18 cellular contexts compared by ENCODE assay signal in genomic region chr1:44220001-44220751, GRCh38. TPM values are rescaled to one million over a fixed set of nuclear protein-coding genes. Genes with fewer than 3 reads are reported as not detected.
DNase-seq lines count a peak whose midpoint lies in the region; ATAC-seq and TF ChIP-seq lines count a peak whose summit lies in the region.
"Had no signal": no experiment of that assay in that cellular context is flagged by ENCODE, and none has a peak within 500 bp of the region (broad histone marks: within the 10 kb centered on the region; RNA-seq: fewer than 3 reads in every experiment).

No MANE protein-coding gene starts in this region.

- POLR2A ChIA-PET in RWPE1 (lab: Yijun Ruan, JAX; ENCODE audit: low non-redundant PET) = no interaction called here

- no peak for TF ChIP-seq CTCF in RWPE1 (conservative IDR thresholded peaks at IDR 0.05; ENCODE audit: low read depth)

- no peak for ATAC-seq in activated T-cell treated with anti-CD3 and anti-CD28 coated beads, Interleukin-2, amount 50 U/mL, for 4 hours
- ATAC-seq: activated T-cell treated with anti-CD3 and anti-CD28 coated beads, Interleukin-2, amount 50 U/mL, for 72 hours had no signal

- peak; percentile 51 for DNase-seq in activated CD8-positive, alpha-beta memory T cell treated with anti-CD3 and anti-CD28 coated beads for 24 hours
- no peak for DNase-seq in activated CD8-positive, alpha-beta memory T cell treated with anti-CD3 and anti-CD28 coated beads, Interleukin-2, amount 50 U/mL, for 4 hours
- DNase-seq in RWPE1 (ENCODE audit: low spot score) (no peak), hepatic stellate cell (ENCODE audit: low spot score) (peak; percentile 47), superior temporal gyrus (ENCODE audit: extremely low spot score) (peak; percentile 26), D341Med (ENCODE audit: low spot score) (no peak)
- no peak for DNase-seq in activated T-cell treated with anti-CD3 and anti-CD28 coated beads, Interleukin-2, amount 50 U/mL, for 4 hours
- DNase-seq in activated naive CD8-positive, alpha-beta T cell treated with anti-CD3 and anti-CD28 coated beads for 36 hours = no peak
- DNase-seq: 8988T; activated CD4-positive, alpha-beta T cell treated with anti-CD3 and anti-CD28 coated beads for 4 hours; activated T-cell treated with anti-CD3 and anti-CD28 coated beads, Interleukin-2, amount 50 U/mL, for 72 hours; CD4-positive, alpha-beta memory T cell; islet precursor cell; NCI-H2081 treated with DMSO at 0.1 percent for 48 hours; stimulated activated naive CD8-positive, alpha-beta T cell treated with anti-CD3 and anti-CD28 coated beads, Interleukin-15, amount 100 ng/mL, for 72 hours had no signal

- CTCF ChIA-PET in RWPE1 (lab: Yijun Ruan, JAX) = interaction anchor here (0.6 to 1.7 kb wide), 2 partner anchors 109 to 375 kb away, joined by 3 to 4 read pairs; no protein-coding TSS in a partner anchor

- peaks cover 21% of the 10 kb centered on the region for H3K4me1 Mint-ChIP-seq in activated T-cell treated with anti-CD3 and anti-CD28 coated beads, Interleukin-2, amount 50 U/mL, for 4 hours (ENCODE audit: low read depth)
- peaks cover 14% of the 10 kb centered on the region for H3K4me1 Mint-ChIP-seq in activated naive CD8-positive, alpha-beta T cell treated with anti-CD3 and anti-CD28 coated beads for 36 hours
- H3K4me1 Mint-ChIP-seq: mesothelial cell of epicardium had no signal

- peaks cover 5% of the 10 kb centered on the region for H3K36me3 Mint-ChIP-seq in activated T-cell treated with anti-CD3 and anti-CD28 coated beads, Interleukin-2, amount 50 U/mL, for 4 hours (ENCODE audit: insufficient read depth)
- H3K36me3 Mint-ChIP-seq in activated naive CD8-positive, alpha-beta T cell treated with anti-CD3 and anti-CD28 coated beads for 36 hours = peaks cover 1% of the 10 kb centered on the region

- peak overlapping the region; percentile 48; the same call in 1 of the 2 replicates for H3K27ac ChIP-seq in RWPE1
- H3K27ac ChIP-seq: skin epidermis had no signal

- no peak overlapping the region for H3K4me3 Mint-ChIP-seq in activated T-cell treated with anti-CD3 and anti-CD28 coated beads, Interleukin-2, amount 50 U/mL, for 4 hours
- H3K4me3 Mint-ChIP-seq in activated naive CD8-positive, alpha-beta T cell treated with anti-CD3 and anti-CD28 coated beads for 36 hours = no peak overlapping the region
- H3K4me3 Mint-ChIP-seq: activated T-cell treated with anti-CD3 and anti-CD28 coated beads, Interleukin-2, amount 50 U/mL, for 72 hours; CD4-positive, alpha-beta memory T cell; mesothelial cell of epicardium; stimulated activated naive CD8-positive, alpha-beta T cell treated with anti-CD3 and anti-CD28 coated beads, Interleukin-15, amount 100 ng/mL, for 72 hours; T-helper 1 cell treated with Interleukin-12 subunit alpha and Interleukin-12 subunit beta and Interleukin-4 antibody, amounts not matched to agents 30 μg/mL and 1 μg/mL, for 36 hours had no signal

- no peaks in the 10 kb centered on the region for H3K9me3 Mint-ChIP-seq in activated T-cell treated with anti-CD3 and anti-CD28 coated beads, Interleukin-2, amount 50 U/mL, for 4 hours
- H3K9me3 Mint-ChIP-seq in activated naive CD8-positive, alpha-beta T cell treated with anti-CD3 and anti-CD28 coated beads for 36 hours = no peaks in the 10 kb centered on the region
- H3K9me3 Mint-ChIP-seq: activated T-cell treated with anti-CD3 and anti-CD28 coated beads, Interleukin-2, amount 50 U/mL, for 72 hours; CD4-positive, alpha-beta memory T cell; mesothelial cell of epicardium; stimulated activated naive CD8-positive, alpha-beta T cell treated with anti-CD3 and anti-CD28 coated beads, Interleukin-15, amount 100 ng/mL, for 72 hours; T-helper 1 cell treated with Interleukin-12 subunit alpha and Interleukin-12 subunit beta and Interleukin-4 antibody, amounts not matched to agents 30 μg/mL and 1 μg/mL, for 36 hours had no signal

- H3K27ac Mint-ChIP-seq in activated naive CD8-positive, alpha-beta T cell treated with anti-CD3 and anti-CD28 coated beads for 36 hours = no peak overlapping the region
- H3K27ac Mint-ChIP-seq: activated T-cell treated with anti-CD3 and anti-CD28 coated beads, Interleukin-2, amount 50 U/mL, for 72 hours; mesothelial cell of epicardium; T-helper 1 cell treated with Interleukin-12 subunit alpha and Interleukin-12 subunit beta and Interleukin-4 antibody, amounts not matched to agents 30 μg/mL and 1 μg/mL, for 36 hours had no signal

- H3K27me3 Mint-ChIP-seq in activated T-cell treated with anti-CD3 and anti-CD28 coated beads, Interleukin-2, amount 50 U/mL, for 4 hours (ENCODE audit: low read depth) = no peaks in the 10 kb centered on the region
- no peaks in the 10 kb centered on the region for H3K27me3 Mint-ChIP-seq in activated naive CD8-positive, alpha-beta T cell treated with anti-CD3 and anti-CD28 coated beads for 36 hours
- H3K27me3 Mint-ChIP-seq: CD4-positive, alpha-beta memory T cell; stimulated activated naive CD8-positive, alpha-beta T cell treated with anti-CD3 and anti-CD28 coated beads, Interleukin-15, amount 100 ng/mL, for 72 hours had no signal

RNA-seq across cellular contexts. Expression of gene DMAP1, which starts 6.9 kb away (rescaled TPM):
- total RNA-seq in activated T-cell treated with anti-CD3 and anti-CD28 coated beads, Interleukin-2, amount 50 U/mL, for 4 hours = 10 to 100 TPM; 40.4 to 50.5 (median 43.2) TPM
- total RNA-seq in activated naive CD8-positive, alpha-beta T cell treated with anti-CD3 and anti-CD28 coated beads for 36 hours = 10 to 100 TPM; 31.5 to 32.3 TPM

Comparison
In these comparisons a context has a peak if more than half of its experiments do, and no peak if none do; other contexts are left out.
1. DNase-seq: peak in activated CD8-positive, alpha-beta memory T cell treated with anti-CD3 and anti-CD28 coated beads for 24 hours (single experiment), hepatic stellate cell (single experiment) and superior temporal gyrus (single experiment); none in activated CD8-positive, alpha-beta memory T cell treated with anti-CD3 and anti-CD28 coated beads, Interleukin-2, amount 50 U/mL, for 4 hours (single experiment), RWPE1 (single experiment), D341Med (single experiment), activated T-cell treated with anti-CD3 and anti-CD28 coated beads, Interleukin-2, amount 50 U/mL, for 4 hours (single experiment) and activated naive CD8-positive, alpha-beta T cell treated with anti-CD3 and anti-CD28 coated beads for 36 hours (single experiment).